Comparison of ENCODE assay signal across 24 cellular contexts in genomic region chr22:21589415-21589814, GRCh38. TPM values are rescaled to one million over a fixed set of nuclear protein-coding genes. Genes with fewer than 3 reads are reported as not detected.
A peak's percentile ranks its signal among the peaks of the same experiment; 100 is the strongest.
DNase-seq lines count a peak whose midpoint lies in the region; ATAC-seq and TF ChIP-seq lines count a peak whose summit lies in the region.
"Had no signal": no experiment of that assay in that cellular context is flagged by ENCODE, and none has a peak within 500 bp of the region (broad histone marks: within the 10 kb centered on the region; RNA-seq: fewer than 3 reads in every experiment).

No MANE protein-coding gene starts in this region.

- H3K36me3 Mint-ChIP-seq in stimulated activated naive CD8-positive, alpha-beta T cell treated with anti-CD3 and anti-CD28 coated beads, Interleukin-15, Interleukin-2, amounts not matched to agents 100 ng/mL and 50 ng/mL, for 24 hours (ENCODE audit: low read depth), result peaks cover 43% of the 10 kb centered on the region
- peaks cover 44% of the 10 kb centered on the region for H3K36me3 Mint-ChIP-seq in activated B cell treated with CpG ODN at 0.5 μM for 24 hours (ENCODE audit: low read depth)
- peaks cover 8 to 13% (median 10%) of the 10 kb centered on the region in 3 donors for H3K36me3 Mint-ChIP-seq in immature natural killer cell

- TF ChIP-seq POLR2A in lower leg skin (IDR thresholded peaks at IDR 0.05), result no peak

- peaks cover 91% of the 10 kb centered on the region for H3K4me1 Mint-ChIP-seq in stimulated activated naive CD8-positive, alpha-beta T cell treated with anti-CD3 and anti-CD28 coated beads, Interleukin-15, Interleukin-2, amounts not matched to agents 100 ng/mL and 50 ng/mL, for 24 hours (ENCODE audit: low read depth)
- H3K4me1 Mint-ChIP-seq in stimulated activated naive CD8-positive, alpha-beta T cell treated with anti-CD3 and anti-CD28 coated beads, Interleukin-15, amount 100 ng/mL, for 72 hours, result peaks cover 72% of the 10 kb centered on the region
- H3K4me1 Mint-ChIP-seq in activated B cell treated with CpG ODN at 0.5 μM for 24 hours (peaks cover 70% of the 10 kb centered on the region), immature natural killer cell (peaks cover 68 to 78% of the 10 kb centered on the region in 2 donors)

- WGBS in lower leg skin, 2 donors, result 83 to 89% methylated on average over 6 of the region's 6 CpGs

- no peak for ATAC-seq in stimulated activated naive CD8-positive, alpha-beta T cell treated with anti-CD3 and anti-CD28 coated beads, Interleukin-15, amount 100 ng/mL, for 72 hours
- ATAC-seq in activated B cell treated with CpG ODN at 0.5 μM for 24 hours (ENCODE audit: low read depth) (no peak), HG03565 (IDR thresholded peaks at IDR 0.05; ENCODE audit: unreplicated experiment) (no peak)
- ATAC-seq: left cardiac atrium; stimulated activated memory B cell treated with anti-CD40 and anti-IgM and Interleukin-4, amounts not matched to agents 10 μg/mL and 1 μg/mL and 100 μg/mL, for 72 hours had no signal

- H3K27me3 Mint-ChIP-seq in stimulated activated naive CD8-positive, alpha-beta T cell treated with anti-CD3 and anti-CD28 coated beads, Interleukin-15, Interleukin-2, amounts not matched to agents 100 ng/mL and 50 ng/mL, for 24 hours, result no peaks in the 10 kb centered on the region
- H3K27me3 Mint-ChIP-seq in stimulated activated naive CD8-positive, alpha-beta T cell treated with anti-CD3 and anti-CD28 coated beads, Interleukin-15, amount 100 ng/mL, for 72 hours, result no peaks in the 10 kb centered on the region
- H3K27me3 Mint-ChIP-seq in activated B cell treated with CpG ODN at 0.5 μM for 24 hours (no peaks in the 10 kb centered on the region), immature natural killer cell (ENCODE audit: low read depth in 3 of 3) (peaks cover 0 to under 1% (median 0%) of the 10 kb centered on the region in 3 donors)
- H3K27me3 Mint-ChIP-seq: stimulated activated memory B cell treated with anti-CD40 and anti-IgM and Interleukin-4, amounts not matched to agents 10 μg/mL and 1 μg/mL and 100 μg/mL, for 72 hours had no signal

- H3K4me3 ChIP-seq in lower leg skin (ENCODE audit: low read depth, poor library complexity, severe bottlenecking), result no peak overlapping the region
- H3K4me3 ChIP-seq: colonic mucosa, thyroid gland had no signal

- H3K27ac Mint-ChIP-seq in stimulated activated naive CD8-positive, alpha-beta T cell treated with anti-CD3 and anti-CD28 coated beads, Interleukin-15, Interleukin-2, amounts not matched to agents 100 ng/mL and 50 ng/mL, for 24 hours, result peak overlapping the region; percentile 27
- H3K27ac Mint-ChIP-seq in stimulated activated naive CD8-positive, alpha-beta T cell treated with anti-CD3 and anti-CD28 coated beads, Interleukin-15, amount 100 ng/mL, for 72 hours, result no peak overlapping the region
- H3K27ac Mint-ChIP-seq in activated B cell treated with CpG ODN at 0.5 μM for 24 hours, result peak overlapping the region; percentile 14
- peak overlapping the region in 5 of 6 donors; percentile 38 to 71 (median 49) for H3K27ac Mint-ChIP-seq in immature natural killer cell

- no peak overlapping the region for H3K4me3 Mint-ChIP-seq in stimulated activated naive CD8-positive, alpha-beta T cell treated with anti-CD3 and anti-CD28 coated beads, Interleukin-15, Interleukin-2, amounts not matched to agents 100 ng/mL and 50 ng/mL, for 24 hours
- H3K4me3 Mint-ChIP-seq in stimulated activated naive CD8-positive, alpha-beta T cell treated with anti-CD3 and anti-CD28 coated beads, Interleukin-15, amount 100 ng/mL, for 72 hours, result peak overlapping the region in 1 of 2 donors; percentile 14
- H3K4me3 Mint-ChIP-seq in activated B cell treated with CpG ODN at 0.5 μM for 24 hours (no peak overlapping the region), immature natural killer cell (peak overlapping the region in 1 of 5 donors; percentile 36)
- H3K4me3 Mint-ChIP-seq: endodermal cell, nephron progenitor cell had no signal

- POLR2A ChIA-PET in activated B cell treated with CpG ODN at 0.5 μM for 24 hours (lab: Charles Lee), result interaction anchor here (0.6 to 1.7 kb wide), 2 partner anchors 15 to 20 kb away, joined by 3 read pairs; no protein-coding TSS in a partner anchor

- no peaks in the 10 kb centered on the region for H3K9me3 Mint-ChIP-seq in stimulated activated naive CD8-positive, alpha-beta T cell treated with anti-CD3 and anti-CD28 coated beads, Interleukin-15, Interleukin-2, amounts not matched to agents 100 ng/mL and 50 ng/mL, for 24 hours
- H3K9me3 Mint-ChIP-seq in stimulated activated naive CD8-positive, alpha-beta T cell treated with anti-CD3 and anti-CD28 coated beads, Interleukin-15, amount 100 ng/mL, for 72 hours, result no peaks in the 10 kb centered on the region
- no peaks in the 10 kb centered on the region for H3K9me3 Mint-ChIP-seq in activated B cell treated with CpG ODN at 0.5 μM for 24 hours
- H3K9me3 Mint-ChIP-seq in immature natural killer cell, result no peaks in the 10 kb centered on the region
- H3K9me3 Mint-ChIP-seq: endodermal cell; nephron progenitor cell; stimulated activated memory B cell treated with anti-CD40 and anti-IgM and Interleukin-4, amounts not matched to agents 10 μg/mL and 1 μg/mL and 100 μg/mL, for 72 hours had no signal

- TF ChIP-seq CTCF in activated B cell treated with CpG ODN at 0.5 μM for 24 hours (IDR thresholded peaks at IDR 0.05) (no peak), lower leg skin (IDR thresholded peaks at IDR 0.05) (no peak)

- CTCF ChIA-PET in activated B cell treated with CpG ODN at 0.5 μM for 24 hours (lab: Charles Lee), result no interaction called here

- intact Hi-C loops in activated B cell treated with CpG ODN at 0.5 μM for 24 hours (cut with micrococcal nuclease) (loop anchor here (5.0 kb wide), 1 partner anchor 53 kb away; the partner anchor contains the start of gene SDF2L1), lower leg skin (cut with DNase I; ENCODE audit: low total_unique reads) (no loop called here)

- no peak for DNase-seq in stimulated activated naive CD8-positive, alpha-beta T cell treated with anti-CD3 and anti-CD28 coated beads, Interleukin-15, amount 100 ng/mL, for 72 hours
- DNase-seq in activated B cell treated with CpG ODN at 0.5 μM for 24 hours, result no peak
- DNase-seq in immature natural killer cell, result no peak
- no peak for DNase-seq in lower leg skin (ENCODE audit: low spot score in 2 of 2)
- no peak for DNase-seq in NCI-H345 (lab: John Stamatoyannopoulos, UW)
- no peak for DNase-seq in stimulated activated CD4-positive, alpha-beta T cell treated with anti-CD3 and anti-CD28 coated beads, Interleukin-2, amount 100 ng/mL, for 48 hours
- DNase-seq: activated CD4-positive, alpha-beta T cell treated with anti-CD3 and anti-CD28 coated beads for 1 hour; brain microvascular endothelial cell; colonic mucosa; COR-L47; endodermal cell; left cardiac atrium; mesendoderm; NCI-H1105 treated with DMSO at 0.1 percent for 48 hours; NCI-H2081; nephron progenitor cell; SK-N-SH; thyroid gland had no signal

RNA-seq across cellular contexts. Expression of gene UBE2L3, which starts 21.9 kb away (rescaled TPM):
- 39.8 and 43.3 TPM in 2 replicates for total RNA-seq in activated B cell treated with CpG ODN at 0.5 μM for 24 hours
- polyA plus RNA-seq in immature natural killer cell, result 100 to 1,000 TPM; 110 to 133 (median 115) TPM
- 10 to 100 TPM; 28.0 to 42.4 (median 40.5) TPM for total RNA-seq in lower leg skin

RNA-seq across cellular contexts. Expression of gene RIMBP3C, which starts 38.2 kb away (rescaled TPM):
- total RNA-seq in activated B cell treated with CpG ODN at 0.5 μM for 24 hours (0.24 TPM in 1 of 2 replicates, not detected in the other), lower leg skin (under 1 TPM in 2 of 4 donors, not detected in 2; 0.20 to 0.30 TPM)
- under 1 TPM in 2 of 3 donors, not detected in 1; 0.16 to 0.53 TPM for polyA plus RNA-seq in immature natural killer cell
- total RNA-seq: Daoy had no signal

RNA-seq across cellular contexts. Expression of gene YDJC, which starts 40.4 kb away (rescaled TPM):
- total RNA-seq in activated B cell treated with CpG ODN at 0.5 μM for 24 hours, result 46.1 and 51.4 TPM in 2 replicates
- polyA plus RNA-seq in immature natural killer cell, result 10 to 100 TPM; 46.7 to 61.7 (median 47.7) TPM
- 10 to 100 TPM; 42.2 to 72.2 (median 56.5) TPM for total RNA-seq in lower leg skin

RNA-seq across cellular contexts. Expression of gene CCDC116, which starts 43.1 kb away (rescaled TPM):
- total RNA-seq in activated B cell treated with CpG ODN at 0.5 μM for 24 hours, result 1.0 and 1.2 TPM in 2 replicates
- polyA plus RNA-seq in immature natural killer cell, result under 1 TPM in 1 of 3 donors, not detected in 2; 0.13 TPM
- total RNA-seq in lower leg skin, result under 1 TPM in 2 of 4 donors, not detected in 2; 0.23 to 0.49 TPM
- total RNA-seq: HT1080, NCI-H460 had no signal

RNA-seq across cellular contexts. Expression of gene SDF2L1, which starts 52.7 kb away (rescaled TPM):
- total RNA-seq in activated B cell treated with CpG ODN at 0.5 μM for 24 hours (40.0 and 43.3 TPM in 2 replicates), lower leg skin (10 to 100 TPM in 3 of 4 donors, 1 to 10 TPM in 1; 8.2 to 21.4 (median 19.6) TPM)
- polyA plus RNA-seq in immature natural killer cell, result 100 to 1,000 TPM; 119 to 227 (median 178) TPM

Comparison
In these comparisons a context has a peak if more than half of its experiments do, and no peak if none do; other contexts are left out.
1. H3K27ac Mint-ChIP-seq: peak in stimulated activated naive CD8-positive, alpha-beta T cell treated with anti-CD3 and anti-CD28 coated beads, Interleukin-15, Interleukin-2, amounts not matched to agents 100 ng/mL and 50 ng/mL, for 24 hours (single experiment), activated B cell treated with CpG ODN at 0.5 μM for 24 hours (single experiment) and immature natural killer cell (5 of 6); none in stimulated activated naive CD8-positive, alpha-beta T cell treated with anti-CD3 and anti-CD28 coated beads, Interleukin-15, amount 100 ng/mL, for 72 hours (0 of 2).